ENCODE assay signal across 10 cellular contexts in genomic region chr14:47674148-47674545, GRCh38. TPM values are rescaled to one million over a fixed set of nuclear protein-coding genes. Genes with fewer than 3 reads are reported as not detected.
DNase-seq lines count a peak whose midpoint lies in the region; ATAC-seq, FAIRE-seq and TF ChIP-seq lines count a peak whose summit lies in the region.
"Had no signal": no experiment of that assay in that cellular context is flagged by ENCODE, and none has a peak within 500 bp of the region (broad histone marks: within the 10 kb centered on the region; RNA-seq: fewer than 3 reads in every experiment).

No MANE protein-coding gene starts in this region.

- no peak overlapping the region for H2BK5ac ChIP-seq in H1 (ENCODE audit: low read depth, low read length)

- H3K23me2 ChIP-seq in H1 (ENCODE audit: low read depth, low read length): peaks cover 20% of the 10 kb centered on the region; the same call in 1 of the 2 replicates

- H4K20me1 ChIP-seq in H1 (replicated peaks in 1 of 2; ENCODE audit: control insufficient read depth in 1 of 2, insufficient read depth in 2 of 2, low read length in 2 of 2): peaks cover 3 to 6% of the 10 kb centered on the region in 2 experiments

- H3K27ac ChIP-seq in HUES64 (ENCODE audit: low read depth, low read length) (no peak overlapping the region), H1 (ENCODE audit: low read depth, low read length) (no peak overlapping the region), psoas muscle (no peak overlapping the region)
- H3K27ac ChIP-seq: uterus had no signal

- H3K4me3 ChIP-seq in HUES64 (ENCODE audit: low read length) (peak overlapping the region; percentile 65), H1 (ENCODE audit: extremely low read depth in 1 of 4, insufficient read depth in 2 of 4, low read depth in 3 of 4, low read length in 4 of 4) (peak overlapping the region; percentile 56 to 81 (median 69)), psoas muscle (no peak overlapping the region)
- H3K4me3 ChIP-seq: uterus had no signal

- H2AFZ ChIP-seq in H1 (ENCODE audit: low read length): peak overlapping the region; percentile 89; the same call in 1 of the 2 replicates

- intact Hi-C loops in psoas muscle (cut with DNase I): no loop called here

- no peak for TF ChIP-seq RAD21 in H1 (IDR thresholded peaks at IDR 0.05 in 1 of 2, conservative IDR thresholded peaks at IDR 0.05 in 1 of 2; ENCODE audit: low read depth in 2 of 2, low read length in 2 of 2)

- H3K56ac ChIP-seq in H1 (replicated peaks; ENCODE audit: insufficient read length, low read depth, low read length): no peak overlapping the region

- no peak for FAIRE-seq in H1 (lab: Jason Lieb, UNC)

- no peak overlapping the region for H4K8ac ChIP-seq in H1 (ENCODE audit: extremely low read depth, insufficient read depth, low read length)

- in situ Hi-C loops in Caki2 (cut with HindIII; ENCODE audit: low pct_unique_long_range_greater_than_20kb, low sequenced_read_pairs): no loop called here

- no peak overlapping the region for H3K9ac ChIP-seq in HUES64 (ENCODE audit: low read depth, low read length)
- H3K9ac ChIP-seq in H1 (replicated peaks in 1 of 4; ENCODE audit: extremely low read depth in 1 of 4, low read depth in 3 of 4, low read length in 3 of 4): no peak overlapping the region

- H3K9me3 ChIP-seq in HUES64 (ENCODE audit: insufficient read depth, low read depth, low read length) (no peaks in the 10 kb centered on the region), H1 (ENCODE audit: insufficient read depth in 2 of 2, low read depth in 1 of 2, low read length in 1 of 2) (no peaks in the 10 kb centered on the region), psoas muscle (no peaks in the 10 kb centered on the region)
- H3K9me3 ChIP-seq: uterus had no signal

- DNase-seq in Caki2 (ENCODE audit: low read depth) (peak; percentile 2), H1 (ENCODE audit: low read depth in 1 of 2, low spot score in 2 of 2) (peak in 1 of 2 experiments; percentile 64), nucleus accumbens (lab: John Stamatoyannopoulos, UW) (peak in 30 of 56 donors; percentile 7 to 73 (median 54)), medulla oblongata (ENCODE audit: extremely low spot score) (no peak), NCI-H187 treated with DMSO at 0.1 percent for 48 hours (lab: John Stamatoyannopoulos, UW) (no peak), psoas muscle (no peak), AML-193 (lab: John Stamatoyannopoulos, UW) (no peak)
- DNase-seq: immature natural killer cell, uterus had no signal

- H2BK15ac ChIP-seq in H1 (ENCODE audit: low read length): 0 out of 2 replicates have a peak overlapping the region, but pooled peaks have one; percentile 65

- peaks cover 80% of the 10 kb centered on the region for H3K27me3 ChIP-seq in HUES64 (ENCODE audit: insufficient read depth, low read length)
- peaks cover 22 to 52% (median 43%) of the 10 kb centered on the region in 4 experiments for H3K27me3 ChIP-seq in H1 (replicated peaks in 1 of 4; ENCODE audit: control insufficient read depth in 3 of 4, extremely low read depth in 1 of 4, insufficient read depth in 3 of 4, low read length in 3 of 4)
- peaks cover 6 to 46% (median 11%) of the 10 kb centered on the region in 3 donors for H3K27me3 ChIP-seq in psoas muscle (ENCODE audit: insufficient read depth in 3 of 3, low read length in 2 of 3)

- no peaks in the 10 kb centered on the region for H3K79me2 ChIP-seq in H1 (ENCODE audit: control insufficient read depth in 1 of 2, insufficient read depth in 2 of 2, low read length in 2 of 2)

- H2AK5ac ChIP-seq in H1 (ENCODE audit: low read depth, low read length): no peak overlapping the region

- no peak overlapping the region for H2BK120ac ChIP-seq in H1 (replicated peaks; ENCODE audit: low read depth, low read length)

- no peak overlapping the region for H3K4ac ChIP-seq in H1 (replicated peaks; ENCODE audit: insufficient read length, low read depth, low read length)

- H2BK20ac ChIP-seq in H1 (ENCODE audit: low read length): no peak overlapping the region

- TF ChIP-seq EP300 in H1 (IDR thresholded peaks at IDR 0.05; ENCODE audit: borderline replicate concordance in 1 of 2, low read depth in 2 of 2, low read length in 2 of 2): no peak

- no peak for ATAC-seq in psoas muscle

- H3K14ac ChIP-seq in H1 (ENCODE audit: insufficient read length): no peak overlapping the region

- no peaks in the 10 kb centered on the region for H3K36me3 ChIP-seq in HUES64 (ENCODE audit: insufficient read depth, low read length)
- no peaks in the 10 kb centered on the region for H3K36me3 ChIP-seq in H1 (ENCODE audit: control insufficient read depth in 2 of 4, insufficient read depth in 4 of 4, low read length in 3 of 4)
- H3K36me3 ChIP-seq in psoas muscle (ENCODE audit: insufficient read depth in 1 of 2, low read depth in 1 of 2): no peaks in the 10 kb centered on the region
- H3K36me3 ChIP-seq: uterus had no signal

- no peak overlapping the region for H3K23ac ChIP-seq in H1 (ENCODE audit: insufficient read length)

- H4K5ac ChIP-seq in H1 (ENCODE audit: insufficient read length, low read depth, low read length): no peak overlapping the region

- H2BK12ac ChIP-seq in H1 (ENCODE audit: low read depth, low read length): 0 out of 2 replicates have a peak overlapping the region, but pooled peaks have one; percentile 69

- no peaks in the 10 kb centered on the region for H3K79me1 ChIP-seq in H1 (ENCODE audit: low read depth, low read length)

- H4K91ac ChIP-seq in H1 (replicated peaks; ENCODE audit: insufficient read length, low read length): no peak overlapping the region

- TF ChIP-seq CTCF in H1 (IDR thresholded peaks at IDR 0.05; ENCODE audit: control extremely low read depth in 1 of 3, insufficient read depth in 1 of 3, low read depth in 1 of 3, low read length in 3 of 3) (no peak), psoas muscle (IDR thresholded peaks at IDR 0.05) (no peak)

- 0 out of 2 replicates have a peak, but pooled peaks cover 5% of the 10 kb centered on the region for H3K4me1 ChIP-seq in HUES64 (ENCODE audit: insufficient read depth, low read length)
- H3K4me1 ChIP-seq in H1 (replicated peaks in 1 of 4; ENCODE audit: control insufficient read depth in 3 of 4, insufficient read depth in 4 of 4, low read length in 3 of 4): peaks cover 0 to 6% (median 0%) of the 10 kb centered on the region in 4 experiments; a peak in 3 of 7 replicates
- H3K4me1 ChIP-seq in psoas muscle: no peaks in the 10 kb centered on the region

- TF ChIP-seq POLR2A in H1 (IDR thresholded peaks at IDR 0.05; ENCODE audit: control extremely low read depth in 1 of 2, low read depth in 2 of 2, low read length in 2 of 2): no peak

- H3K4me2 ChIP-seq in H1 (ENCODE audit: insufficient read depth in 1 of 2, low read depth in 2 of 2, low read length in 2 of 2): peak overlapping the region; percentile 93 to 100

- POLR2A ChIA-PET in H1 (lab: Charles Lee; ENCODE audit: partially characterized antibody): interaction anchor here (0.6 kb wide), 2 partner anchors 29 to 132 kb away, joined by 3 to 4 read pairs; no protein-coding TSS in a partner anchor

- under 1% methylated on average over 36 of the region's 36 CpGs for WGBS in HUES64
- WGBS in H1 (ENCODE audit: extremely low coverage in 1 of 2, insufficient coverage in 1 of 2, insufficient read length in 1 of 2, insufficient replicate concordance in 2 of 2, low coverage in 1 of 2, low lambda C conversion rate in 2 of 2, missing lambda C conversion rate in 1 of 2), 2 experiments: 2% methylated on average over 24 of the region's 36 CpGs; no CpG with 5 or more reads in 1 of the 2 experiments
- WGBS in psoas muscle, 3 donors: 0 to 1% (median 1%) methylated on average over 36 of the region's 36 CpGs

- no peak overlapping the region for H3K18ac ChIP-seq in H1 (ENCODE audit: extremely low read depth, low read length)

- CTCF ChIA-PET in H1 (lab: Charles Lee; ENCODE audit: partially characterized antibody): no interaction called here

TF ChIP-seq in H1, 55 proteins besides CTCF, POLR2A, EP300 and RAD21:
- TF ChIP-seq GABPA (IDR thresholded peaks at IDR 0.05; ENCODE audit: borderline replicate concordance, insufficient read depth, low read length) (no peak), CBX8 (IDR thresholded peaks at IDR 0.05; ENCODE audit: borderline replicate concordance, low read depth, low read length) (no peak), SUZ12 (IDR thresholded peaks at IDR 0.05; ENCODE audit: low read length) (peak; percentile 86), SIX5 (IDR thresholded peaks at IDR 0.05; ENCODE audit: low read depth, low read length) (no peak), MAFK (IDR thresholded peaks at IDR 0.05; ENCODE audit: low read depth, low read length) (no peak), SIRT6 (IDR thresholded peaks at IDR 0.05; ENCODE audit: low read length) (no peak), SAP30 (IDR thresholded peaks at IDR 0.05; ENCODE audit: insufficient read depth, insufficient replicate concordance, low read length) (no peak), MAX (IDR thresholded peaks at IDR 0.05) (no peak), SP1 (IDR thresholded peaks at IDR 0.05; ENCODE audit: low read depth, low read length) (no peak), EZH2 (IDR thresholded peaks at IDR 0.05; ENCODE audit: low read depth, low read length, severe bottlenecking) (peak; percentile 85), HDAC6 (IDR thresholded peaks at IDR 0.05; ENCODE audit: low read depth, low read length) (no peak)

RNA-seq across cellular contexts. Expression of gene MDGA2, which starts 1.3 kb away (rescaled TPM):
- total RNA-seq in Caki2 (2014; rRNA removed; shearing (Covaris generic); ENCODE audit: low replicate concordance): not detected in 2 replicates
- polyA plus RNA-seq in HUES64 (2013, experiment 1 of 2): 1.1 TPM
- 1.0 TPM for polyA plus RNA-seq in HUES64 (2013, experiment 2 of 2)
- 0.69 and 1.1 TPM in 2 replicates for total RNA-seq in H1 (2021; fragmentation: NEBNext Ultra II Directional; extraction: Animal tissue kit (Norgen Biotek cat#: 25700))
- polyA plus RNA-seq in H1 (2011; rRNA removed) (0.02 and 0.11 TPM in 2 replicates), psoas muscle (under 1 TPM in 1 of 3 donors, not detected in 2; 0.01 TPM)
- 0.06 TPM for polyA plus RNA-seq in H1 (2011; cell fraction: cytosol; rRNA removed)
- polyA plus RNA-seq in H1 (2011; cell fraction: nucleus; rRNA removed): 0.13 TPM
- polyA plus RNA-seq in H1 (2012, experiment 1 of 2): 0.25 to 0.90 TPM (median 0.29 TPM) in 4 replicates
- not detected for polyA plus RNA-seq in H1 (2012, experiment 2 of 2)
- 0.30 TPM for polyA plus RNA-seq in H1 (2013, experiment 1 of 2)
- polyA plus RNA-seq in H1 (2013, experiment 2 of 2): 0.31 TPM
- polyA minus RNA-seq in H1 (2011; rRNA and poly(A)+ RNA removed): 0.98 and 1.0 TPM in 2 replicates
- polyA minus RNA-seq in H1 (2011; cell fraction: cytosol; rRNA and poly(A)+ RNA removed): not detected
- 1.3 TPM for polyA minus RNA-seq in H1 (2011; cell fraction: nucleus; rRNA and poly(A)+ RNA removed)
- not detected for total RNA-seq in psoas muscle
- polyA plus RNA-seq: immature natural killer cell had no signal

Comparison
In these comparisons a context has a peak if more than half of its experiments do, and no peak if none do; other contexts are left out.
1. DNase-seq: peak in Caki2 (single experiment) and nucleus accumbens (30 of 56); none in medulla oblongata (single experiment), NCI-H187 treated with DMSO at 0.1 percent for 48 hours (single experiment), psoas muscle (0 of 2) and AML-193 (0 of 2).